Comparison of ENCODE assay signal across 2 cellular contexts in the genomic region with DNA sequence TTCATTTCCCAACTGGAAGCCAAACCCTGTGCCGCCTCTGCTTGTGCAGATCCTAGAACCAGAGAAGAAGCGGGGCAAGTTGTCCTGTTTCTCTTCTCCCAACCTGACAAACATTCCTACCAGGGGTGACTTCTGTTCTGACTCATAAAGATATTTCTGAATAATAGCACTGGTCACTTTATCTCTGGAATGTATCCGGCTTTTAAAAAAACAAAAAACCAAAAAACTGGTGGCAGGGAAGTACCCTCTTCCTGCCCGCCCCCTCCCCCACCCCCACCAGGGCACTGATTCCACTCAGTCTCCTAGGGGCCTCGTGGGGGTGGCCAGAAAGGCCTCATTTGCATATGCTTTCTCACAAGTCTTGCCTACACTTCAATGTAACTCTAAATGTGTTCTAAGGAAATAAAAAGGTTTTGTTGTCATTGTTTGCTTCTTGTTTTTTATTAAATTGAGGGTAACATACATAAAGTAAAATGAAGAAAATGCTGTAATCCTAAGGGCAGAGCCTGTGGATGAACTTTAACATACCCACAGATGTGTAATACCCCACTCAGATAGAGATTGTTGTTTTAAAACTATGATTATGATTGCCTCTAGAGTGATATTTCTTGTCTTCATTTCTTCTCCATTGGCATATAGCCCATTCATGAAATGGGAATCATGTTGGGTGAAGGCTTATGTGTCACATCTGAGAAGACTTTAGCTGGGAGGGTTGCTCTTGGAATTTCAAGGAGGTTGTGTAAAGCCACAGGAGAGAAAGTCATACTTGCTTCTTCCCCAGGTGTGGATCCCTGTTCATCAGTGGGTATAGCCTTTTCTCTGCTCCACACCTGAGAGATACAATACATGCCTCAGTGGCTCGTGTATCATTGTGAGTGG.
A peak's percentile ranks its signal among the peaks of the same experiment; 100 is the strongest.
TF ChIP-seq lines count a peak whose summit lies in the region.

No MANE protein-coding gene starts in this region.

TF ChIP-seq in SK-N-SH, 30 proteins besides CTCF, POLR2A, EP300 and RAD21:
- TF ChIP-seq SIN3A (IDR thresholded peaks at IDR 0.05; ENCODE audit: borderline replicate concordance, low read depth, low read length) (0 out of 2 replicates have a peak, but pooled peaks have one; percentile 27), ELF1 (IDR thresholded peaks at IDR 0.05) (no peak), MAX (IDR thresholded peaks at IDR 0.05; ENCODE audit: low read depth) (peak; percentile 60), TEAD4 (IDR thresholded peaks at IDR 0.05; ENCODE audit: borderline replicate concordance, insufficient read depth) (peak; percentile 80), PBX3 (IDR thresholded peaks at IDR 0.05) (peak; percentile 85), TAF1 (IDR thresholded peaks at IDR 0.05; ENCODE audit: borderline replicate concordance, low read depth, low read length) (0 out of 2 replicates have a peak, but pooled peaks have one; percentile 25), FOSL2 (IDR thresholded peaks at IDR 0.05; ENCODE audit: borderline replicate concordance, low read depth) (peak; percentile 81; the same call in 1 of the 2 replicates), JUND (IDR thresholded peaks at IDR 0.05) (no peak; the same call in 1 of the 2 replicates), TCF12 (IDR thresholded peaks at IDR 0.05) (peak; percentile 89), USF1 (IDR thresholded peaks at IDR 0.05; ENCODE audit: borderline replicate concordance, low read depth) (no peak), ZBTB33 (IDR thresholded peaks at IDR 0.05; ENCODE audit: borderline replicate concordance, low read depth) (no peak), POLR2AphosphoS5 (IDR thresholded peaks at IDR 0.05; ENCODE audit: low read depth, low read length) (peak; percentile 56; the same call in 1 of the 2 replicates), RXRA (IDR thresholded peaks at IDR 0.05; ENCODE audit: borderline replicate concordance, low read depth) (peak; percentile 54; the same call in 1 of the 2 replicates), SMC3 (IDR thresholded peaks at IDR 0.05; ENCODE audit: low read depth, low read length) (no peak), NFIC (IDR thresholded peaks at IDR 0.05; ENCODE audit: borderline replicate concordance) (no peak; the same call in 1 of the 2 replicates), MEF2A (IDR thresholded peaks at IDR 0.05; ENCODE audit: borderline replicate concordance, low read depth) (peak; percentile 80; the same call in 1 of the 2 replicates), MXI1 (IDR thresholded peaks at IDR 0.05; ENCODE audit: low read depth, low read length) (no peak), RCOR1 (IDR thresholded peaks at IDR 0.05; ENCODE audit: low read length) (no peak), RFX5 (IDR thresholded peaks at IDR 0.05; ENCODE audit: low read length) (no peak), GATA2 (CRISPR knock-in tag; IDR thresholded peaks at IDR 0.05) (no peak), NRF1 (IDR thresholded peaks at IDR 0.05; ENCODE audit: low read depth, low read length) (no peak)
TF ChIP-seq in SK-N-SH: peak in this region for 10.

TF ChIP-seq in endothelial cell of umbilical vein, 7 proteins besides CTCF, POLR2A, EP300 and RAD21:
- peak; percentile 81 for TF ChIP-seq GATA2 (IDR thresholded peaks at IDR 0.05; ENCODE audit: insufficient read depth, insufficient read length, low read depth, low read length)
- TF ChIP-seq JUN (IDR thresholded peaks at IDR 0.05; ENCODE audit: borderline replicate concordance, insufficient read depth, insufficient read length, low read depth) = peak; percentile 52
- peak; percentile 36 for TF ChIP-seq POLR2AphosphoS5 (IDR thresholded peaks at IDR 0.05; ENCODE audit: insufficient read depth, low read depth, low read length)
- no peak for TF ChIP-seq MAX (IDR thresholded peaks at IDR 0.05; ENCODE audit: insufficient read depth, insufficient read length)
- peak; percentile 65 for TF ChIP-seq FOS (IDR thresholded peaks at IDR 0.05; ENCODE audit: borderline replicate concordance, insufficient read depth, low read length)
- no peak for TF ChIP-seq MYC (IDR thresholded peaks at IDR 0.05; ENCODE audit: low read depth, low read length)
- TF ChIP-seq EZH2 (IDR thresholded peaks at IDR 0.05; ENCODE audit: borderline replicate concordance, low read depth, low read length, severe bottlenecking) = no peak
